In the genomic region with DNA sequence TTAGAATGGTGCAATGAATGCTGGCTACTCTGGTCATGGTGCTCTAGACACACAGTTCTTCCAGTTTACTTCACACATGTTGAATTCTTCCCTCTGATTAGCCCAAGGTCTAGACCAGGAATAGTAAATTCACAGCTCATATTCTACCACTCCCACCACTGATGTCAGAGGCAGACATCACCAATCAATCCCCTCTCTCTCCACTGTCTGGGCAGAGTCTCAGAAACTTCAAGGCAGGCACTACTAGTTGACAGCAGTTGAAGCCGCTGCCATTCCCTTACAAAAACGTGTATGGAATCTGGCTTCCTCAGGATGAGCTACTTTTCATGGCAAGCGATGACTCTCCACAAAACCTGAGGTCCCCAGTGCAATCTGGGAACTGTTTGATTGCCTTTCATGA, we compare ENCODE assay signal across 16 cellular contexts.
DNase-seq lines count a peak whose midpoint lies in the region; ATAC-seq, FAIRE-seq and TF ChIP-seq lines count a peak whose summit lies in the region.
"Had no signal": no experiment of that assay in that cellular context is flagged by ENCODE, and none has a peak within 500 bp of the region (broad histone marks: within the 10 kb centered on the region; RNA-seq: fewer than 3 reads in every experiment).

No MANE protein-coding gene starts in this region.

- no peak for TF ChIP-seq EP300 in A549 (IDR thresholded peaks at IDR 0.05)

- intact Hi-C loops in mammary epithelial cell (cut with micrococcal nuclease) (loop anchor here (10.0 kb wide), 1 partner anchor 717 kb away; the partner anchor contains the start of gene FBXO31), thyroid gland (cut with DNase I) (no loop called here)

- CTCF ChIA-PET in A549 (lab: Yijun Ruan, JAX) (interaction anchor here (0.7 to 1.0 kb wide), 4 partner anchors 32 to 625 kb away, joined by 3 to 4 read pairs (median 3); no protein-coding TSS in a partner anchor), mammary epithelial cell (lab: Charles Lee; ENCODE audit: low non-redundant PET) (no interaction called here)

- H3K9ac ChIP-seq in mammary epithelial cell (ENCODE audit: insufficient read depth, low read length) = no peak overlapping the region

- no peaks in the 10 kb centered on the region for H4K20me1 ChIP-seq in mammary epithelial cell (ENCODE audit: insufficient read depth, low read length)

- ATAC-seq in A549 = no peak
- no peak for ATAC-seq in HG02981 (IDR thresholded peaks at IDR 0.05; ENCODE audit: unreplicated experiment)
- ATAC-seq: body of pancreas had no signal

- H3K4me3 ChIP-seq in A549 (no peak overlapping the region), mammary epithelial cell (replicated peaks in 1 of 3; ENCODE audit: insufficient read depth in 1 of 3, low read depth in 2 of 3, low read length in 3 of 3) (no peak overlapping the region), right atrium auricular region (no peak overlapping the region), thyroid gland (replicated peaks in 1 of 3) (no peak overlapping the region)
- H3K4me3 ChIP-seq in Jurkat, Clone E6-1 (ENCODE audit: low read length) = no peak overlapping the region
- H3K4me3 ChIP-seq: body of pancreas, ovary had no signal

- H3K9me3 ChIP-seq in A549 (peaks cover 7% of the 10 kb centered on the region; the same call in 2 of the 3 replicates), mammary epithelial cell (replicated peaks; ENCODE audit: insufficient read depth, low read length) (no peaks in the 10 kb centered on the region), right atrium auricular region (peaks cover 0 to 7% of the 10 kb centered on the region in 2 donors), thyroid gland (no peaks in the 10 kb centered on the region)
- H3K9me3 ChIP-seq: body of pancreas had no signal

- POLR2A ChIA-PET in A549 (lab: Yijun Ruan, JAX) = interaction anchor here (0.7 kb wide), 1 partner anchor 8 kb away, joined by 5 read pairs; no protein-coding TSS in a partner anchor

- no peaks in the 10 kb centered on the region for H3K36me3 ChIP-seq in mammary epithelial cell (ENCODE audit: insufficient read depth, low read length)
- H3K36me3 ChIP-seq in right atrium auricular region = no peaks in the 10 kb centered on the region
- H3K36me3 ChIP-seq in thyroid gland = no peaks in the 10 kb centered on the region
- H3K36me3 ChIP-seq: ovary had no signal

- in situ Hi-C loops in mammary epithelial cell (cut with MboI; ENCODE audit: low sequenced_read_pairs in 2 of 2) = no loop called here

- TF ChIP-seq RAD21 in A549 (conservative IDR thresholded peaks at IDR 0.05 in 1 of 2, IDR thresholded peaks at IDR 0.05 in 1 of 2) = no peak

- TF ChIP-seq CTCF in A549 (IDR thresholded peaks at IDR 0.05) (no peak), mammary epithelial cell (conservative IDR thresholded peaks at IDR 0.05 in 1 of 2, IDR thresholded peaks at IDR 0.05 in 1 of 2; ENCODE audit: extremely low read depth in 1 of 2, insufficient read depth in 1 of 2, low read depth in 1 of 2, low read length in 2 of 2) (no peak), right atrium auricular region (IDR thresholded peaks at IDR 0.05) (no peak), thyroid gland (IDR thresholded peaks at IDR 0.05) (no peak)

- BruUV-seq in mammary epithelial cell (replicated peaks; lab: Mats Ljungman, UMichigan) = no TSS peak

- H2AFZ ChIP-seq in mammary epithelial cell (ENCODE audit: low read depth, low read length) = no peak overlapping the region

- TF ChIP-seq POLR2A in A549 (IDR thresholded peaks at IDR 0.05; ENCODE audit: low read length) = no peak
- no peak for TF ChIP-seq POLR2A in thyroid gland (IDR thresholded peaks at IDR 0.05)

- dilution Hi-C loops in mammary epithelial cell (cut with HindIII; ENCODE audit: low sequenced_read_pairs) = no loop called here

- no peak for FAIRE-seq in A549 (lab: Jason Lieb, UNC)
- FAIRE-seq: HTR-8/SVneo had no signal

- H3K27me3 ChIP-seq in mammary epithelial cell (ENCODE audit: insufficient read depth, low read length) (no peaks in the 10 kb centered on the region), right atrium auricular region (no peaks in the 10 kb centered on the region), thyroid gland (no peaks in the 10 kb centered on the region)
- H3K27me3 ChIP-seq: body of pancreas, ovary had no signal

- no peaks in the 10 kb centered on the region for H3K79me2 ChIP-seq in mammary epithelial cell (ENCODE audit: insufficient read depth, low read length)

- H3K27ac ChIP-seq in A549 (peak overlapping the region; percentile 17 to 54; a peak in 3 of 6 replicates), mammary epithelial cell (ENCODE audit: insufficient read depth, low read depth, low read length) (no peak overlapping the region), right atrium auricular region (peak overlapping the region; percentile 64 to 74), thyroid gland (no peak overlapping the region)
- H3K27ac ChIP-seq: body of pancreas, ovary had no signal

- DNase-seq in A549 (ENCODE audit: low read depth in 1 of 2, low spot score in 1 of 2) = peak in 1 of 2 experiments; percentile 42
- DNase-seq in Jurkat, Clone E6-1 (ENCODE audit: low read depth, low spot score) = peak; percentile 14
- DNase-seq in mammary epithelial cell = peak; percentile 23
- DNase-seq in right atrium auricular region (ENCODE audit: low spot score) = no peak
- no peak for DNase-seq in activated effector memory CD4-positive, alpha-beta T cell treated with Interleukin-2 at 50 U/mL for 16 hours
- no peak for DNase-seq in COLO668 (lab: John Stamatoyannopoulos, UW; ENCODE audit: unreplicated experiment)
- no peak for DNase-seq in thyroid gland
- DNase-seq: ACHN; activated T-cell treated with anti-CD3 and anti-CD28 coated beads, Interleukin-2, amount 50 U/mL, for 1 hour; body of pancreas; DND-41; NCI-H2029 treated with DMSO at 0.1 percent for 48 hours; ovary; stimulated activated CD4-positive, alpha-beta T cell treated with anti-CD3 and anti-CD28 coated beads, Interleukin-4, amount 100 ng/mL, for 4 hours had no signal

- 80% methylated on average over 3 of the region's 3 CpGs for WGBS in A549 (ENCODE audit: missing lambda C conversion rate)
- 85% methylated on average over 3 of the region's 3 CpGs for WGBS in mammary epithelial cell (ENCODE audit: low coverage, missing lambda C conversion rate)
- 42 to 57% methylated on average over 3 of the region's 3 CpGs for WGBS in thyroid gland, 2 donors

- H3K4me2 ChIP-seq in A549 (no peak overlapping the region), mammary epithelial cell (ENCODE audit: insufficient read depth, low read depth, low read length) (no peak overlapping the region)

- peaks cover 29% of the 10 kb centered on the region for H3K4me1 ChIP-seq in A549
- H3K4me1 ChIP-seq in mammary epithelial cell (ENCODE audit: insufficient read depth, low read length) = peaks cover 28% of the 10 kb centered on the region
- peaks cover 0 to 49% of the 10 kb centered on the region in 2 donors for H3K4me1 ChIP-seq in right atrium auricular region
- peaks cover 0 to 15% of the 10 kb centered on the region in 2 donors for H3K4me1 ChIP-seq in thyroid gland
- H3K4me1 ChIP-seq: body of pancreas had no signal

TF ChIP-seq in A549, 52 proteins besides CTCF, POLR2A, EP300 and RAD21 (continues in another document):
- TF ChIP-seq, protein P1, sequence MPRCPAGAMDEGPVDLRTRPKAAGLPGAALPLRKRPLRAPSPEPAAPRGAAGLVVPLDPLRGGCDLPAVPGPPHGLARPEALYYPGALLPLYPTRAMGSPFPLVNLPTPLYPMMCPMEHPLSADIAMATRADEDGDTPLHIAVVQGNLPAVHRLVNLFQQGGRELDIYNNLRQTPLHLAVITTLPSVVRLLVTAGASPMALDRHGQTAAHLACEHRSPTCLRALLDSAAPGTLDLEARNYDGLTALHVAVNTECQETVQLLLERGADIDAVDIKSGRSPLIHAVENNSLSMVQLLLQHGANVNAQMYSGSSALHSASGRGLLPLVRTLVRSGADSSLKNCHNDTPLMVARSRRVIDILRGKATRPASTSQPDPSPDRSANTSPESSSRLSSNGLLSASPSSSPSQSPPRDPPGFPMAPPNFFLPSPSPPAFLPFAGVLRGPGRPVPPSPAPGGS (IDR thresholded peaks at IDR 0.05) = no peak
- TF ChIP-seq REST (IDR thresholded peaks at IDR 0.05) = no peak
- no peak for TF ChIP-seq CHD2 (IDR thresholded peaks at IDR 0.05; ENCODE audit: low read length, partially characterized antibody)
- TF ChIP-seq HDAC2 (IDR thresholded peaks at IDR 0.05) = no peak
- TF ChIP-seq BHLHE40 (IDR thresholded peaks at IDR 0.05; ENCODE audit: low read depth, low read length) = no peak
- TF ChIP-seq ZNF302 (CRISPR knock-in tag; IDR thresholded peaks at IDR 0.05) = no peak
- no peak for TF ChIP-seq FOSB (CRISPR knock-in tag; IDR thresholded peaks at IDR 0.05)

Comparison
In these comparisons a context has a peak if more than half of its experiments do, and no peak if none do; other contexts are left out.
1. DNase-seq: peak in Jurkat, Clone E6-1 (single experiment) and mammary epithelial cell (single experiment); none in right atrium auricular region (single experiment), activated effector memory CD4-positive, alpha-beta T cell treated with Interleukin-2 at 50 U/mL for 16 hours (single experiment), COLO668 (single experiment) and thyroid gland (0 of 2).
2. H3K27ac ChIP-seq: peak in A549 (2 of 2) and right atrium auricular region (2 of 2); none in mammary epithelial cell (single experiment) and thyroid gland (0 of 3).